In genomic region chr1:179228783-179229213, GRCh38 we compare ENCODE assay signal across 8 cellular contexts. TPM values are rescaled to one million over a fixed set of nuclear protein-coding genes. Genes with fewer than 3 reads are reported as not detected.
DNase-seq lines count a peak whose midpoint lies in the region; ATAC-seq and TF ChIP-seq lines count a peak whose summit lies in the region.

No MANE protein-coding gene starts in this region.

- H4K20me1 ChIP-seq in DND-41 (ENCODE audit: insufficient read depth, low read length) (no peaks in the 10 kb centered on the region), fibroblast of lung (ENCODE audit: control insufficient read depth, extremely low read depth, insufficient read depth, low read length) (no peaks in the 10 kb centered on the region)

- 2% methylated on average over 19 of the region's 19 CpGs for WGBS in thymus

- peaks cover 12% of the 10 kb centered on the region for H3K36me3 Mint-ChIP-seq in nephron (ENCODE audit: low read depth)

- peaks cover 23% of the 10 kb centered on the region for H3K4me1 ChIP-seq in DND-41 (ENCODE audit: insufficient read depth, low read length)
- H3K4me1 ChIP-seq in HAP-1, result peaks cover 12% of the 10 kb centered on the region
- H3K4me1 ChIP-seq in fibroblast of lung (ENCODE audit: control insufficient read depth, extremely low read depth, insufficient read depth, low read length), result peaks cover 10% of the 10 kb centered on the region
- H3K4me1 ChIP-seq in thymus (ENCODE audit: control insufficient read depth, insufficient read depth, low read length), result peaks cover 6% of the 10 kb centered on the region

- H3K4me3 Mint-ChIP-seq in nephron, result peak overlapping the region; percentile 91 to 94 (median 93)

- H3K36me3 ChIP-seq in DND-41 (ENCODE audit: insufficient read depth, low read length), result no peaks in the 10 kb centered on the region
- H3K36me3 ChIP-seq in HAP-1 (replicated peaks), result peaks cover 5% of the 10 kb centered on the region; the same call in 1 of the 2 replicates
- no peaks in the 10 kb centered on the region for H3K36me3 ChIP-seq in fibroblast of lung (ENCODE audit: control insufficient read depth, insufficient read depth, low read length)
- no peaks in the 10 kb centered on the region for H3K36me3 ChIP-seq in thymus (ENCODE audit: control insufficient read depth, insufficient read depth)

- no peaks in the 10 kb centered on the region for H3K27me3 Mint-ChIP-seq in nephron (ENCODE audit: low read depth)

- H3K4me2 ChIP-seq in DND-41 (ENCODE audit: insufficient read depth, low read length), result peak overlapping the region; percentile 79
- peak overlapping the region; percentile 82 for H3K4me2 ChIP-seq in fibroblast of lung (ENCODE audit: extremely low read depth, insufficient read depth, low read length)

- no peaks in the 10 kb centered on the region for H3K9me3 ChIP-seq in DND-41 (ENCODE audit: insufficient read depth, low read length, severe bottlenecking)
- no peaks in the 10 kb centered on the region for H3K9me3 ChIP-seq in HAP-1
- no peaks in the 10 kb centered on the region for H3K9me3 ChIP-seq in fibroblast of lung (ENCODE audit: control insufficient read depth, insufficient read depth, low read depth, low read length)
- no peaks in the 10 kb centered on the region for H3K9me3 ChIP-seq in thymus (ENCODE audit: control insufficient read depth)

- DNase-seq in DND-41 (peak; percentile 50), HAP-1 (ENCODE audit: low spot score in 2 of 2) (peak; percentile 23 to 77), NCI-H345 (lab: John Stamatoyannopoulos, UW) (peak; percentile 23), activated T-cell treated with anti-CD3 and anti-CD28 coated beads for 4 hours (peak; percentile 7), fibroblast of lung (ENCODE audit: low read depth in 2 of 2) (peak; percentile 21 to 36)

- peak overlapping the region; percentile 61 to 89 (median 82) for H3K27ac Mint-ChIP-seq in nephron

- TF ChIP-seq CTCF in DND-41 (IDR thresholded peaks at IDR 0.05; ENCODE audit: borderline replicate concordance, extremely low read depth, low read length, poor library complexity, severe bottlenecking), result no peak
- TF ChIP-seq CTCF in fibroblast of lung (conservative IDR thresholded peaks at IDR 0.05 in 1 of 2, IDR thresholded peaks at IDR 0.05 in 1 of 2; ENCODE audit: low read depth in 1 of 2, low read length in 2 of 2), result no peak
- no peak for TF ChIP-seq CTCF in nephron (IDR thresholded peaks at IDR 0.05; ENCODE audit: unreplicated experiment in 3 of 3)

- H3K9me3 Mint-ChIP-seq in nephron, result no peaks in the 10 kb centered on the region

- no peak; the same call in 1 of the 3 replicates for ATAC-seq in DND-41 (ENCODE audit: insufficient read depth, low read depth)
- no peak for ATAC-seq in HG03439 (IDR thresholded peaks at IDR 0.05; ENCODE audit: unreplicated experiment)

- H3K4me3 ChIP-seq in DND-41 (ENCODE audit: low read depth in 1 of 2, low read length in 2 of 2) (peak overlapping the region; percentile 64 to 91; a peak in 3 of 4 replicates), HAP-1 (peak overlapping the region; percentile 76), fibroblast of lung (replicated peaks in 1 of 4; ENCODE audit: control extremely low read depth in 1 of 4, insufficient read depth in 1 of 4, low read depth in 3 of 4, low read length in 4 of 4) (peak overlapping the region; percentile 70 to 84 (median 76)), thymus (ENCODE audit: low read length) (peak overlapping the region; percentile 99)

- H2AFZ ChIP-seq in DND-41 (ENCODE audit: low read depth, low read length), result peak overlapping the region; percentile 54
- peak overlapping the region; percentile 43 for H2AFZ ChIP-seq in fibroblast of lung (ENCODE audit: low read length)

- peaks cover 24% of the 10 kb centered on the region for H3K4me1 Mint-ChIP-seq in nephron

- no peaks in the 10 kb centered on the region for H3K27me3 ChIP-seq in DND-41 (ENCODE audit: insufficient read depth, low read length, poor library complexity)
- H3K27me3 ChIP-seq in HAP-1 (ENCODE audit: low read depth), result no peaks in the 10 kb centered on the region
- no peaks in the 10 kb centered on the region for H3K27me3 ChIP-seq in fibroblast of lung (ENCODE audit: control insufficient read depth, insufficient read depth, low read length)
- no peaks in the 10 kb centered on the region for H3K27me3 ChIP-seq in thymus (ENCODE audit: control insufficient read depth, insufficient read depth)

- H3K9ac ChIP-seq in DND-41 (ENCODE audit: low read depth, low read length) (peak overlapping the region; percentile 93), fibroblast of lung (ENCODE audit: insufficient read depth, low read length) (peak overlapping the region; percentile 83)

- H3K27ac ChIP-seq in DND-41 (ENCODE audit: low read length), result peak overlapping the region; percentile 8
- peak overlapping the region; percentile 64 for H3K27ac ChIP-seq in fibroblast of lung (ENCODE audit: insufficient read depth, low read length)
- H3K27ac ChIP-seq in thymus (ENCODE audit: low read depth), result peak overlapping the region; percentile 42

- in situ Hi-C loops in HAP-1 (cut with MboI; ENCODE audit: low sequenced_read_pairs), result no loop called here

- H3K79me2 ChIP-seq in DND-41 (ENCODE audit: insufficient read depth, low read length) (peaks cover 37% of the 10 kb centered on the region), fibroblast of lung (ENCODE audit: control insufficient read depth, insufficient read depth, low read length) (peaks cover 35% of the 10 kb centered on the region)

RNA-seq across cellular contexts. Expression of gene ABL2, which starts 0.7 kb away (rescaled TPM):
- 33.9 and 85.4 TPM in 2 replicates for total RNA-seq in fibroblast of lung
- polyA plus RNA-seq in fibroblast of lung (32.7 and 36.1 TPM in 2 replicates), thymus (3.6 TPM)
- polyA plus RNA-seq in fibroblast of lung (2012), result 19.6 and 28.4 TPM in 2 replicates
- 69.3 and 157 TPM in 2 replicates for polyA minus RNA-seq in fibroblast of lung (ENCODE audit: low replicate concordance)

Comparison
In these comparisons a context has a peak if more than half of its experiments do, and no peak if none do; other contexts are left out.
1. H3K27ac ChIP-seq: peak in every context shown above with its lines; median percentile 64 in fibroblast of lung; 42 in thymus; 8 in DND-41.